Comparison of ENCODE assay signal across 8 cellular contexts in genomic region chr10:75395171-75395954, GRCh38. TPM values are rescaled to one million over a fixed set of nuclear protein-coding genes. Genes with fewer than 3 reads are reported as not detected.
DNase-seq lines count a peak whose midpoint lies in the region; ATAC-seq and TF ChIP-seq lines count a peak whose summit lies in the region.

No MANE protein-coding gene starts in this region.

- no peak overlapping the region for H3K4me3 Mint-ChIP-seq in natural killer cell

- no peaks in the 10 kb centered on the region for H3K36me3 ChIP-seq in NT2/D1 (ENCODE audit: insufficient read depth, insufficient read length, low read length)
- peaks cover 0 to 16% (median 6%) of the 10 kb centered on the region in 3 donors for H3K36me3 ChIP-seq in esophagus squamous epithelium

- intact Hi-C loops in esophagus squamous epithelium (cut with DNase I) = loop anchor here (5.0 kb wide), 1 partner anchor 98 kb away; no protein-coding TSS in a partner anchor
- intact Hi-C loops in natural killer cell (cut with micrococcal nuclease) = no loop called here

- TF ChIP-seq CTCF in GM10266 (IDR thresholded peaks at IDR 0.05; ENCODE audit: control insufficient read depth, insufficient read depth, low read depth, missing control alignments) (peak; percentile 67), esophagus squamous epithelium (IDR thresholded peaks at IDR 0.05) (peak; percentile 67 to 99 (median 97)), natural killer cell (IDR thresholded peaks at IDR 0.05) (peak; percentile 49)

- no peak overlapping the region for H3K27ac Mint-ChIP-seq in natural killer cell

- peaks cover 41 to 46% of the 10 kb centered on the region in 2 donors for H3K27me3 Mint-ChIP-seq in natural killer cell (ENCODE audit: low read depth in 2 of 2)

- no peaks in the 10 kb centered on the region for H3K36me3 Mint-ChIP-seq in natural killer cell

- H3K4me1 Mint-ChIP-seq in natural killer cell = peaks cover 9 to 11% of the 10 kb centered on the region in 2 donors

- peaks cover 5% of the 10 kb centered on the region for H3K4me1 ChIP-seq in NT2/D1 (ENCODE audit: insufficient read depth, insufficient read length)
- H3K4me1 ChIP-seq in esophagus squamous epithelium = peaks cover 9 to 30% (median 12%) of the 10 kb centered on the region in 3 donors

- H3K27me3 ChIP-seq in NT2/D1 (ENCODE audit: insufficient read depth, insufficient read length) = peaks cover 93% of the 10 kb centered on the region
- peaks cover 0 to 22% (median 0%) of the 10 kb centered on the region in 4 donors for H3K27me3 ChIP-seq in esophagus squamous epithelium

- TF ChIP-seq POLR2A in esophagus squamous epithelium (IDR thresholded peaks at IDR 0.05) = peak in 2 of 4 donors; percentile 35 to 37

- H3K9me3 ChIP-seq in NT2/D1 (ENCODE audit: insufficient read depth, low read length) (no peaks in the 10 kb centered on the region), esophagus squamous epithelium (no peaks in the 10 kb centered on the region)

- no peaks in the 10 kb centered on the region for H3K9me3 Mint-ChIP-seq in natural killer cell

- WGBS in esophagus squamous epithelium, 2 donors = 9 to 12% methylated on average over 20 to 21 of the region's 64 CpGs

- H3K9ac ChIP-seq in NT2/D1 (ENCODE audit: insufficient read length, low read depth) = peak overlapping the region; percentile 79

- ATAC-seq in natural killer cell (peak in 1 of 3 donors; percentile 42), GM18858 (IDR thresholded peaks at IDR 0.05; ENCODE audit: unreplicated experiment) (no peak), HG02571 (IDR thresholded peaks at IDR 0.05; ENCODE audit: unreplicated experiment) (no peak), GM19324 (IDR thresholded peaks at IDR 0.05; ENCODE audit: low FRiP score, unreplicated experiment) (no peak)

- peak overlapping the region; percentile 47 for H3K4me3 ChIP-seq in NT2/D1 (ENCODE audit: insufficient read length, low read depth)
- peak overlapping the region; percentile 66 to 96 (median 90) for H3K4me3 ChIP-seq in esophagus squamous epithelium

- H3K27ac ChIP-seq in esophagus squamous epithelium = peak overlapping the region; percentile 92 to 99 (median 96)

- DNase-seq in GM10266 (ENCODE audit: extremely low spot score) = peak; percentile 72
- DNase-seq in NT2/D1 (ENCODE audit: low read depth, low spot score) = no peak
- no peak for DNase-seq in esophagus squamous epithelium (lab: John Stamatoyannopoulos, UW)
- no peak for DNase-seq in natural killer cell
- DNase-seq in GF-D8 (lab: John Stamatoyannopoulos, UW) = no peak

RNA-seq across cellular contexts. Expression of gene ZNF503, which starts 6.2 kb away (rescaled TPM):
- total RNA-seq in esophagus squamous epithelium = 10 to 100 TPM in 3 of 4 donors, 1 to 10 TPM in 1; 9.7 to 17.5 (median 14.8) TPM
- total RNA-seq in natural killer cell = 1 to 10 TPM in 1 of 3 donors, under 1 TPM in 2; 0.27 to 1.2 (median 0.73) TPM

RNA-seq across cellular contexts. Expression of gene LRMDA, which starts 36.1 kb away (rescaled TPM):
- total RNA-seq in esophagus squamous epithelium = 10 to 100 TPM in 1 of 4 donors, 1 to 10 TPM in 1, under 1 TPM in 1, not detected in 1; 0.88 to 14.1 (median 5.1) TPM
- 1 to 10 TPM; 1.4 to 2.4 (median 2.1) TPM for total RNA-seq in natural killer cell

Comparison
In these comparisons a context has a peak if more than half of its experiments do, and no peak if none do; other contexts are left out.
1. RNA of gene ZNF503, which starts 6.2 kb away (total RNA-seq): 9.7 to 17.5 TPM in esophagus squamous epithelium; 0.27 to 1.2 TPM in natural killer cell; every median in the first group is over 4 times any median in the second.
2. Peak in every context shown above with its lines, with median percentiles within 50 percentile points of each other: CTCF ChIP-seq.